Comparison of ENCODE assay signal across 1 cellular context in genomic region chr3:98593046-98593936, GRCh38.
TF ChIP-seq lines count a peak whose summit lies in the region.

Gene CPOX, minus strand, starts transcription at chr3:98593611. Its CDS starts 107 bp downstream, at chr3:98593504.

TF ChIP-seq in K562, 482 proteins besides CTCF, POLR2A, EP300 and RAD21 (continued from another document and continues in another):
- TF ChIP-seq ARID4B (CRISPR knock-in tag; IDR thresholded peaks at IDR 0.05) (peak; percentile 61; the same call in 1 of the 2 replicates), FOXM1 (IDR thresholded peaks at IDR 0.05; ENCODE audit: low read depth) (0 out of 2 replicates have a peak, but pooled peaks have one; percentile 10), FOXM1 (CRISPR knock-in tag; IDR thresholded peaks at IDR 0.05; ENCODE audit: low read depth) (no peak), ZNF253 (CRISPR knock-in tag; conservative IDR thresholded peaks at IDR 0.05) (no peak), MEIS2 (IDR thresholded peaks at IDR 0.05; ENCODE audit: partially characterized antibody) (peak; percentile 31), JUN (IDR thresholded peaks at IDR 0.05; ENCODE audit: borderline replicate concordance, low read depth, low read length) (no peak), JUN (CRISPR knock-in tag; IDR thresholded peaks at IDR 0.05; ENCODE audit: borderline replicate concordance) (0 out of 2 replicates have a peak, but pooled peaks have one; percentile 54), ZNF133 (CRISPR knock-in tag; IDR thresholded peaks at IDR 0.05) (no peak), PML (IDR thresholded peaks at IDR 0.05; ENCODE audit: low read length) (peak; percentile 53), ZNF778 (CRISPR knock-in tag; IDR thresholded peaks at IDR 0.05) (no peak), HMGN3 (IDR thresholded peaks at IDR 0.05; ENCODE audit: borderline replicate concordance, extremely low read depth, insufficient read length, low read depth, low read length) (peak; percentile 88), CHD1 (IDR thresholded peaks at IDR 0.05; ENCODE audit: low read length) (peak; percentile 81), ZFP30 (CRISPR knock-in tag; IDR thresholded peaks at IDR 0.05; ENCODE audit: borderline replicate concordance) (no peak), SMARCA4 (IDR thresholded peaks at IDR 0.05) (peak; percentile 70; the same call in 1 of the 2 replicates), HDAC2 (IDR thresholded peaks at IDR 0.05) (peak; percentile 65; the same call in 1 of the 2 replicates), ZBTB40 (IDR thresholded peaks at IDR 0.05) (peak; percentile 34; the same call in 1 of the 2 replicates), ZBTB40 (CRISPR knock-in tag; IDR thresholded peaks at IDR 0.05) (no peak), CBX1 (IDR thresholded peaks at IDR 0.05; ENCODE audit: low read depth) (peak; percentile 44; the same call in 1 of the 2 replicates), KLF6 (CRISPR knock-in tag; IDR thresholded peaks at IDR 0.05; ENCODE audit: borderline replicate concordance) (no peak), NBN (IDR thresholded peaks at IDR 0.05; ENCODE audit: low read depth) (0 out of 2 replicates have a peak, but pooled peaks have one; percentile 63), NCOR1 (IDR thresholded peaks at IDR 0.05) (peak; percentile 77), TSHZ1 (CRISPR knock-in tag; IDR thresholded peaks at IDR 0.05) (no peak), TFAP4 (CRISPR knock-in tag; IDR thresholded peaks at IDR 0.05; ENCODE audit: borderline replicate concordance) (peak; percentile 87), ZNF639 (CRISPR knock-in tag; conservative IDR thresholded peaks at IDR 0.05 in 1 of 2, IDR thresholded peaks at IDR 0.05 in 1 of 2) (peak in 1 of 2 experiments; percentile 37; a peak in 1 of 4 replicates), CTBP1 (IDR thresholded peaks at IDR 0.05; ENCODE audit: borderline replicate concordance) (peak; percentile 72; the same call in 1 of the 2 replicates), LCOR (CRISPR knock-in tag; IDR thresholded peaks at IDR 0.05) (peak; percentile 38; the same call in 1 of the 2 replicates), MAZ (CRISPR knock-in tag; conservative IDR thresholded peaks at IDR 0.05 in 1 of 2, IDR thresholded peaks at IDR 0.05 in 1 of 2) (peak; percentile 42 to 49; a peak in 2 of 4 replicates), CCNT2 (IDR thresholded peaks at IDR 0.05; ENCODE audit: borderline replicate concordance, extremely low read depth, insufficient read length, low read depth, low read length) (peak; percentile 92), ZBTB11 (CRISPR knock-in tag; IDR thresholded peaks at IDR 0.05) (peak in 1 of 3 experiments; percentile 83; a peak in 2 of 6 replicates), SNRNP70 (optimal IDR thresholded peaks at IDR 0.05; ENCODE audit: low read depth, low read length) (no peak), ATF1 (CRISPR knock-in tag; IDR thresholded peaks at IDR 0.05) (no peak), ATF1 (tag; IDR thresholded peaks at IDR 0.05) (peak; percentile 82)
